ENCODE assay signal across 21 cellular contexts in genomic region chr6:72350256-72350875, GRCh38.
"Had no signal": no experiment of that assay in that cellular context is flagged by ENCODE, and none has a peak within 500 bp of the region (broad histone marks: within the 10 kb centered on the region; RNA-seq: fewer than 3 reads in every experiment).

No MANE protein-coding gene starts in this region.

- H3K4me1 Mint-ChIP-seq: activated naive CD4-positive, alpha-beta T cell treated with anti-CD3 and anti-CD28 coated beads, Interleukin-2, amount 50 U/mL, for 24 hours had no signal

- H3K27me3 Mint-ChIP-seq: dendritic cell treated with granulocyte-macrophage colony-stimulating factor and Interleukin-4, amounts not matched to agents 40 ng/mL and 50 ng/mL, for 4 days; natural killer cell treated with Interleukin-12 subunit alpha and Interleukin-12 subunit beta and Interleukin-15 and Interleukin-18, amount 100 ng/mL, for 72 hours had no signal

- H2AFZ ChIP-seq: hepatocyte had no signal

- H3K9me3 ChIP-seq: adrenal gland, thyroid gland had no signal

- H3K4me3 ChIP-seq: adrenal gland, hepatocyte, thyroid gland had no signal

- H3K79me2 ChIP-seq: hepatocyte had no signal

- H3K36me3 Mint-ChIP-seq: activated naive CD4-positive, alpha-beta T cell treated with anti-CD3 and anti-CD28 coated beads, Interleukin-2, amount 50 U/mL, for 24 hours; natural killer cell treated with Interleukin-12 subunit alpha and Interleukin-12 subunit beta and Interleukin-15 and Interleukin-18, amount 100 ng/mL, for 72 hours had no signal

- H3K36me3 ChIP-seq: adrenal gland, thyroid gland had no signal

- DNase-seq: activated CD4-positive, alpha-beta T cell treated with anti-CD3 and anti-CD28 coated beads, Interleukin-2, amount 50 U/mL, for 1 hour; activated CD8-positive, alpha-beta memory T cell treated with anti-CD3 and anti-CD28 coated beads for 24 hours; activated CD8-positive, alpha-beta memory T cell treated with anti-CD3 and anti-CD28 coated beads, Interleukin-2, amount 50 U/mL, for 48 hours; activated effector memory CD4-positive, alpha-beta T cell treated with Interleukin-2 at 50 U/mL for 16 hours; activated T-cell treated with anti-CD3 and anti-CD28 coated beads, Interleukin-2, amount 50 U/mL, for 48 hours; adrenal gland; effector memory CD4-positive, alpha-beta T cell; foreskin fibroblast; left cardiac atrium; nucleus accumbens; stimulated activated CD4-positive, alpha-beta T cell treated with anti-CD3 and anti-CD28 coated beads, Interleukin-12 subunit alpha, Interleukin-12 subunit beta, amount 100 ng/mL, for 4 hours; stimulated activated CD4-positive, alpha-beta T cell treated with anti-CD3 and anti-CD28 coated beads, Interleukin-1b, Interleukin-23, amount 100 ng/mL, for 48 hours; stimulated activated naive CD4-positive, alpha-beta T cell treated with Interleukin-2 at 50 U/mL for 16 hours; thyroid gland had no signal

- H3K4me1 ChIP-seq: adrenal gland, thyroid gland had no signal

- H3K4me2 ChIP-seq: hepatocyte had no signal

- H3K27me3 ChIP-seq: adrenal gland, hepatocyte, thyroid gland had no signal

- H3K27ac Mint-ChIP-seq: activated naive CD4-positive, alpha-beta T cell treated with anti-CD3 and anti-CD28 coated beads, Interleukin-2, amount 50 U/mL, for 24 hours; dendritic cell treated with granulocyte-macrophage colony-stimulating factor and Interleukin-4, amounts not matched to agents 40 ng/mL and 50 ng/mL, for 4 days; natural killer cell treated with Interleukin-12 subunit alpha and Interleukin-12 subunit beta and Interleukin-15 and Interleukin-18, amount 100 ng/mL, for 72 hours; T-helper 1 cell treated with Interleukin-12 subunit alpha and Interleukin-12 subunit beta and Interleukin-4 antibody, amounts not matched to agents 30 μg/mL and 1 μg/mL, for 36 hours had no signal

- H3K4me3 Mint-ChIP-seq: activated naive CD4-positive, alpha-beta T cell treated with anti-CD3 and anti-CD28 coated beads, Interleukin-2, amount 50 U/mL, for 24 hours; dendritic cell treated with granulocyte-macrophage colony-stimulating factor and Interleukin-4, amounts not matched to agents 40 ng/mL and 50 ng/mL, for 4 days; natural killer cell treated with Interleukin-12 subunit alpha and Interleukin-12 subunit beta and Interleukin-15 and Interleukin-18, amount 100 ng/mL, for 72 hours; T-helper 1 cell treated with Interleukin-12 subunit alpha and Interleukin-12 subunit beta and Interleukin-4 antibody, amounts not matched to agents 30 μg/mL and 1 μg/mL, for 36 hours had no signal

- H3K27ac ChIP-seq: adrenal gland, epithelial cell of prostate, hepatocyte, thyroid gland had no signal

- ATAC-seq: activated CD4-positive, CD25-positive, alpha-beta regulatory T cell treated with anti-CD3 and anti-CD28 coated beads, Interleukin-2, amount 50 U/mL, for 24 hours; left cardiac atrium; natural killer cell treated with Interleukin-12 subunit alpha and Interleukin-12 subunit beta and Interleukin-15 and Interleukin-18, amount 100 ng/mL, for 72 hours had no signal

- H3K9me3 Mint-ChIP-seq: activated naive CD4-positive, alpha-beta T cell treated with anti-CD3 and anti-CD28 coated beads, Interleukin-2, amount 50 U/mL, for 24 hours; dendritic cell treated with granulocyte-macrophage colony-stimulating factor and Interleukin-4, amounts not matched to agents 40 ng/mL and 50 ng/mL, for 4 days; natural killer cell treated with Interleukin-12 subunit alpha and Interleukin-12 subunit beta and Interleukin-15 and Interleukin-18, amount 100 ng/mL, for 72 hours; T-helper 1 cell treated with Interleukin-12 subunit alpha and Interleukin-12 subunit beta and Interleukin-4 antibody, amounts not matched to agents 30 μg/mL and 1 μg/mL, for 36 hours had no signal
